In the genomic region with DNA sequence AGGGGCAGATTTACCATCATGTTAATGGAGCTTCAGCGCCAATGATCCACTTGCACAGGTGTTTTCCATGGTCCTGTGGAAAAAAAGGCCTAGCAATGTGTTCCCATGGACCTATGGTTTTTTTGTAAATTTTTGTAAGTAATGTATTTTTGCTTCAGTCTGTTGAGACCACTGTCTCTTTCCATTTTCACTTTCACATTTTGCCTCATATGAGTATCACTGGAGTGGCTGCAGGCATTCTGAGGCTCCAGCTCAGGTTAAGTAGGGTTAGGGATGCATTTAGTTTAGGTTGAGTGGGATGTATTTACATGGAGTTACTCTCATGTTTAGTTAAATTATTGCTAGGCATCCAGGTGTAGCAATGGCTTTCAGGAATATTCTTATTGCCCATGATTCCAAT, we compare ENCODE assay signal across 10 cellular contexts. TPM values are rescaled to one million over a fixed set of nuclear protein-coding genes. Genes with fewer than 3 reads are reported as not detected.
DNase-seq lines count a peak whose midpoint lies in the region; ATAC-seq lines count a peak whose summit lies in the region.
"Had no signal": no experiment of that assay in that cellular context is flagged by ENCODE, and none has a peak within 500 bp of the region (broad histone marks: within the 10 kb centered on the region; RNA-seq: fewer than 3 reads in every experiment).

No MANE protein-coding gene starts in this region.

- intact Hi-C loops in cardiac septum (cut with DNase I): no loop called here

- no peaks in the 10 kb centered on the region for H3K36me3 ChIP-seq in KOPT-K1 (ENCODE audit: insufficient read depth, low read length)
- no peaks in the 10 kb centered on the region for H3K36me3 ChIP-seq in neuron (ENCODE audit: insufficient read depth, low read length)
- no peaks in the 10 kb centered on the region for H3K36me3 ChIP-seq in SJCRH30

- H3K9me3 ChIP-seq in KOPT-K1 (ENCODE audit: insufficient read depth, low read length, poor library complexity, severe bottlenecking) (no peaks in the 10 kb centered on the region), neuron (ENCODE audit: low read length) (no peaks in the 10 kb centered on the region), SJCRH30 (replicated peaks) (no peaks in the 10 kb centered on the region)

- H3K4me3 ChIP-seq in neuron (ENCODE audit: low read length) (no peak overlapping the region), SJCRH30 (no peak overlapping the region)

- H2AFZ ChIP-seq in neuron (ENCODE audit: low read depth, low read length): peak overlapping the region; percentile 12

- peak; percentile 66 for ATAC-seq in GM19043 (IDR thresholded peaks at IDR 0.05; ENCODE audit: low read depth, unreplicated experiment)
- ATAC-seq in HG02610 (IDR thresholded peaks at IDR 0.05; ENCODE audit: unreplicated experiment): peak; percentile 76
- ATAC-seq: left ventricle myocardium superior had no signal

- DNase-seq in cardiac septum (ENCODE audit: low spot score) (no peak), SJCRH30 (no peak), HUDEP-2 (lab: John Stamatoyannopoulos, UW; ENCODE audit: unreplicated experiment in 76 of 76) (no peak)
- DNase-seq: activated CD4-positive, alpha-beta T cell treated with anti-CD3 and anti-CD28 coated beads for 1 hour; effector CD4-positive, alpha-beta T cell; left ventricle myocardium superior had no signal

- H3K27ac ChIP-seq in KOPT-K1 (ENCODE audit: low read depth, low read length, poor library complexity, severe bottlenecking) (peak overlapping the region; percentile 74), SJCRH30 (no peak overlapping the region)

- H3K27me3 ChIP-seq in neuron (ENCODE audit: insufficient read depth, low read length): no peaks in the 10 kb centered on the region
- H3K27me3 ChIP-seq in SJCRH30: no peaks in the 10 kb centered on the region

- H3K4me1 ChIP-seq in neuron (ENCODE audit: insufficient read depth, low read length) (peaks cover 14% of the 10 kb centered on the region), SJCRH30 (no peaks in the 10 kb centered on the region)

RNA-seq across cellular contexts. Expression of a gene that starts 19.2 kb away (rescaled TPM):
- total RNA-seq in cardiac septum: 37.0 TPM
- total RNA-seq in SJCRH30 (2014; rRNA removed; shearing (Covaris generic)): 22.5 and 29.9 TPM in 2 replicates

RNA-seq across cellular contexts. Expression of a gene that starts 50.3 kb away (rescaled TPM):
- 3.3 TPM for total RNA-seq in cardiac septum
- total RNA-seq in SJCRH30 (2014; rRNA removed; shearing (Covaris generic)): 6.1 and 7.3 TPM in 2 replicates
